In the genomic region with DNA sequence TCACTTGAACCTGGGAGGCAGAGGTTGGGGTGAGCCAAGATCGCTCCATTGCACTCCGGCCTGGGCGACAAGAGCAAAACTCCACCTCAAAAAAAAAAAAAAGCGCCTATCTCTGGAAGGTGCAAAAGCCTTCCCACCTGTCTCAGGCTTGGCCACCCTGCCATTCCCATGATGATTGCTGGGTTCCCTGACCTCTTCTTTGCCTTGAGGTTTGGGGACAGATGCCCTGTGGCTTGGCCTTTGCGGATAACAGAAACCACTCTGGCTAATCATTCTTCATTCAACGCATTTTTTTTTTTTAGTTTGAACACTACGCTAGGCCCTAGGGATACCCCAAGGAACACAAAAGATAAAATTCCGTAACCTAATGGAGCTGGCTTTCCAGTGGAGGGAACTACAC, we compare ENCODE assay signal across 1 cellular context.
TF ChIP-seq lines count a peak whose summit lies in the region.

No MANE protein-coding gene starts in this region.

TF ChIP-seq in HCT116, 20 proteins besides CTCF, POLR2A, EP300 and RAD21:
- TF ChIP-seq, protein P1, sequence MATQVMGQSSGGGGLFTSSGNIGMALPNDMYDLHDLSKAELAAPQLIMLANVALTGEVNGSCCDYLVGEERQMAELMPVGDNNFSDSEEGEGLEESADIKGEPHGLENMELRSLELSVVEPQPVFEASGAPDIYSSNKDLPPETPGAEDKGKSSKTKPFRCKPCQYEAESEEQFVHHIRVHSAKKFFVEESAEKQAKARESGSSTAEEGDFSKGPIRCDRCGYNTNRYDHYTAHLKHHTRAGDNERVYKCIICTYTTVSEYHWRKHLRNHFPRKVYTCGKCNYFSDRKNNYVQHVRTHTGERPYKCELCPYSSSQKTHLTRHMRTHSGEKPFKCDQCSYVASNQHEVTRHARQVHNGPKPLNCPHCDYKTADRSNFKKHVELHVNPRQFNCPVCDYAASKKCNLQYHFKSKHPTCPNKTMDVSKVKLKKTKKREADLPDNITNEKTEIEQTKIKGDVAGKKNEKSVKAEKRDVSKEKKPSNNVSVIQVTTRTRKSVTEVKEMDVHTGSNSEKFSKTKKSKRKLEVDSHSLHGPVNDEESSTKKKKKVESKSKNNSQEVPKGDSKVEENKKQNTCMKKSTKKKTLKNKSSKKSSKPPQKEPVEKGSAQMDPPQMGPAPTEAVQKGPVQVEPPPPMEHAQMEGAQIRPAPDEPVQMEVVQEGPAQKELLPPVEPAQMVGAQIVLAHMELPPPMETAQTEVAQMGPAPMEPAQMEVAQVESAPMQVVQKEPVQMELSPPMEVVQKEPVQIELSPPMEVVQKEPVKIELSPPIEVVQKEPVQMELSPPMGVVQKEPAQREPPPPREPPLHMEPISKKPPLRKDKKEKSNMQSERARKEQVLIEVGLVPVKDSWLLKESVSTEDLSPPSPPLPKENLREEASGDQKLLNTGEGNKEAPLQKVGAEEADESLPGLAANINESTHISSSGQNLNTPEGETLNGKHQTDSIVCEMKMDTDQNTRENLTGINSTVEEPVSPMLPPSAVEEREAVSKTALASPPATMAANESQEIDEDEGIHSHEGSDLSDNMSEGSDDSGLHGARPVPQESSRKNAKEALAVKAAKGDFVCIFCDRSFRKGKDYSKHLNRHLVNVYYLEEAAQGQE (IDR thresholded peaks at IDR 0.05; ENCODE audit: low read depth): no peak
- TF ChIP-seq, protein P2, sequence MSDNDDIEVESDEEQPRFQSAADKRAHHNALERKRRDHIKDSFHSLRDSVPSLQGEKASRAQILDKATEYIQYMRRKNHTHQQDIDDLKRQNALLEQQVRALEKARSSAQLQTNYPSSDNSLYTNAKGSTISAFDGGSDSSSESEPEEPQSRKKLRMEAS (IDR thresholded peaks at IDR 0.05): no peak
- TF ChIP-seq SRF (IDR thresholded peaks at IDR 0.05; ENCODE audit: low read depth): no peak
